In genomic region chr2:73979686-73980085, GRCh38 we compare ENCODE assay signal across 11 cellular contexts. TPM values are rescaled to one million over a fixed set of nuclear protein-coding genes. Genes with fewer than 3 reads are reported as not detected.
A peak's percentile ranks its signal among the peaks of the same experiment; 100 is the strongest.
DNase-seq lines count a peak whose midpoint lies in the region; TF ChIP-seq lines count a peak whose summit lies in the region.
"Had no signal": no experiment of that assay in that cellular context is flagged by ENCODE, and none has a peak within 500 bp of the region (broad histone marks: within the 10 kb centered on the region; RNA-seq: fewer than 3 reads in every experiment).

No MANE protein-coding gene starts in this region.

- H3K4me2 ChIP-seq in hepatocyte, result no peak overlapping the region

- peaks cover 0 to 3% (median 3%) of the 10 kb centered on the region in 3 donors for H3K27me3 Mint-ChIP-seq in CD14-positive monocyte (ENCODE audit: low read depth in 3 of 3)
- H3K27me3 Mint-ChIP-seq in HFFc6 (ENCODE audit: insufficient read depth), result peaks cover 4% of the 10 kb centered on the region; the same call in 1 of the 2 replicates
- H3K27me3 Mint-ChIP-seq in activated T-helper 1 cell treated with anti-CD3 and anti-CD28 coated beads, Interleukin-12 subunit alpha, Interleukin-12 subunit beta, Interleukin-2, Interleukin-4 antibody, amounts not matched to agents 30 ng/mL and 10 ng/mL and 1 ng/mL, durations not matched to agents 14 hours and 24 hours and 36 hours (ENCODE audit: insufficient read depth), result peaks cover 22% of the 10 kb centered on the region

- H3K27ac Mint-ChIP-seq in CD14-positive monocyte, result peak overlapping the region; percentile 75 to 93 (median 91)
- peak overlapping the region; percentile 60 for H3K27ac Mint-ChIP-seq in HFFc6
- H3K27ac Mint-ChIP-seq in activated T-helper 1 cell treated with anti-CD3 and anti-CD28 coated beads, Interleukin-12 subunit alpha, Interleukin-12 subunit beta, Interleukin-2, Interleukin-4 antibody, amounts not matched to agents 30 ng/mL and 10 ng/mL and 1 ng/mL, durations not matched to agents 14 hours and 24 hours and 36 hours, result peak overlapping the region; percentile 65

- DNase-seq in CD14-positive monocyte (ENCODE audit: low spot score), result peak; percentile 75
- DNase-seq in HFFc6, result peak; percentile 85
- no peak for DNase-seq in activated T-helper 1 cell treated with anti-CD3 and anti-CD28 coated beads, Interleukin-12 subunit alpha, Interleukin-12 subunit beta, Interleukin-2, Interleukin-4 antibody, amounts not matched to agents 30 ng/mL and 10 ng/mL and 1 ng/mL, durations not matched to agents 14 hours and 24 hours and 36 hours (ENCODE audit: low spot score)
- DNase-seq in hepatocyte (ENCODE audit: low spot score), result peak; percentile 60
- no peak for DNase-seq in inferior parietal cortex (ENCODE audit: extremely low spot score)
- no peak for DNase-seq in NCI-H510A treated with DMSO at 0.1 percent for 48 hours (lab: John Stamatoyannopoulos, UW)
- DNase-seq in epidermal melanocyte (ENCODE audit: insufficient read length, low spot score), result no peak
- DNase-seq in lower leg skin (ENCODE audit: low spot score in 2 of 2), result no peak

- H3K4me1 Mint-ChIP-seq in CD14-positive monocyte, result peaks cover 65% of the 10 kb centered on the region
- peaks cover 43% of the 10 kb centered on the region for H3K4me1 Mint-ChIP-seq in HFFc6 (ENCODE audit: low read depth)
- peaks cover 67% of the 10 kb centered on the region for H3K4me1 Mint-ChIP-seq in activated T-helper 1 cell treated with anti-CD3 and anti-CD28 coated beads, Interleukin-12 subunit alpha, Interleukin-12 subunit beta, Interleukin-2, Interleukin-4 antibody, amounts not matched to agents 30 ng/mL and 10 ng/mL and 1 ng/mL, durations not matched to agents 14 hours and 24 hours and 36 hours (ENCODE audit: low read depth)

- peaks cover 31% of the 10 kb centered on the region for H3K4me1 ChIP-seq in hepatocyte (ENCODE audit: insufficient read depth)

- H3K4me3 Mint-ChIP-seq in CD14-positive monocyte (peak overlapping the region in 1 of 2 donors; percentile 65), HFFc6 (peak overlapping the region; percentile 10; the same call in 1 of the 2 replicates)
- H3K4me3 Mint-ChIP-seq in activated T-helper 1 cell treated with anti-CD3 and anti-CD28 coated beads, Interleukin-12 subunit alpha, Interleukin-12 subunit beta, Interleukin-2, Interleukin-4 antibody, amounts not matched to agents 30 ng/mL and 10 ng/mL and 1 ng/mL, durations not matched to agents 14 hours and 24 hours and 36 hours, result peak overlapping the region; percentile 56

- H4K20me1 ChIP-seq in hepatocyte (ENCODE audit: insufficient read depth, poor library complexity, severe bottlenecking), result no peaks in the 10 kb centered on the region

- peak overlapping the region; percentile 37 for H3K27ac ChIP-seq in hepatocyte
- H3K27ac ChIP-seq: esophagus muscularis mucosa, HL-60, parathyroid adenoma had no signal

- intact Hi-C loops in CD14-positive monocyte (cut with micrococcal nuclease) (loop anchor here (5.0 to 10.0 kb wide), 4 partner anchors 32 to 155 kb away; partner anchors contain the start of genes DGUOK (in 1 of the 2) and STAMBP (in 1 of the 2)), lower leg skin (cut with DNase I; ENCODE audit: low total_unique reads) (loop anchor here (10.0 kb wide), 1 partner anchor 45 kb away; no protein-coding TSS in a partner anchor)
- intact Hi-C loops in activated T-helper 1 cell treated with anti-CD3 and anti-CD28 coated beads, Interleukin-12 subunit alpha, Interleukin-12 subunit beta, Interleukin-2, Interleukin-4 antibody, amounts not matched to agents 30 ng/mL and 10 ng/mL and 1 ng/mL, durations not matched to agents 14 hours and 24 hours and 36 hours (cut with micrococcal nuclease), result loop anchor here (1.0 to 10.0 kb wide), 5 partner anchors 17 to 475 kb away; partner anchors contain the start of genes DGUOK, INO80B and WBP1

- H3K27me3 ChIP-seq in hepatocyte, result no peaks in the 10 kb centered on the region

- TF ChIP-seq CTCF in CD14-positive monocyte (IDR thresholded peaks at IDR 0.05), result no peak
- TF ChIP-seq CTCF in HFFc6 (IDR thresholded peaks at IDR 0.05), result no peak
- no peak for TF ChIP-seq CTCF in hepatocyte (IDR thresholded peaks at IDR 0.05; ENCODE audit: poor library complexity)
- no peak for TF ChIP-seq CTCF in lower leg skin (IDR thresholded peaks at IDR 0.05)

- H3K4me3 ChIP-seq in hepatocyte (no peak overlapping the region), lower leg skin (ENCODE audit: low read depth, poor library complexity, severe bottlenecking) (no peak overlapping the region)
- H3K4me3 ChIP-seq: esophagus muscularis mucosa had no signal

- H3K36me3 ChIP-seq in hepatocyte (replicated peaks; ENCODE audit: insufficient read depth, low read depth), result no peaks in the 10 kb centered on the region
- H3K36me3 ChIP-seq: esophagus muscularis mucosa had no signal

- H3K36me3 Mint-ChIP-seq in CD14-positive monocyte (peaks cover 0 to 9% of the 10 kb centered on the region in 2 donors), HFFc6 (ENCODE audit: low read depth) (no peaks in the 10 kb centered on the region)
- peaks cover 1% of the 10 kb centered on the region for H3K36me3 Mint-ChIP-seq in activated T-helper 1 cell treated with anti-CD3 and anti-CD28 coated beads, Interleukin-12 subunit alpha, Interleukin-12 subunit beta, Interleukin-2, Interleukin-4 antibody, amounts not matched to agents 30 ng/mL and 10 ng/mL and 1 ng/mL, durations not matched to agents 14 hours and 24 hours and 36 hours (ENCODE audit: low read depth)

- H2AFZ ChIP-seq in hepatocyte, result no peak overlapping the region
- H2AFZ ChIP-seq: parathyroid adenoma had no signal

- H3K9me3 ChIP-seq in hepatocyte (ENCODE audit: low read depth), result no peaks in the 10 kb centered on the region
- H3K9me3 ChIP-seq: esophagus muscularis mucosa had no signal

- H3K79me2 ChIP-seq in hepatocyte, result peaks cover 4% of the 10 kb centered on the region
- H3K79me2 ChIP-seq: parathyroid adenoma had no signal

- H3K9me2 ChIP-seq in hepatocyte (replicated peaks; ENCODE audit: insufficient read depth), result no peaks in the 10 kb centered on the region

- no peak for TF ChIP-seq POLR2A in lower leg skin (IDR thresholded peaks at IDR 0.05)

- peaks cover 0 to 3% (median 0%) of the 10 kb centered on the region in 7 donors for H3K9me3 Mint-ChIP-seq in CD14-positive monocyte
- H3K9me3 Mint-ChIP-seq in HFFc6, result no peaks in the 10 kb centered on the region
- H3K9me3 Mint-ChIP-seq in activated T-helper 1 cell treated with anti-CD3 and anti-CD28 coated beads, Interleukin-12 subunit alpha, Interleukin-12 subunit beta, Interleukin-2, Interleukin-4 antibody, amounts not matched to agents 30 ng/mL and 10 ng/mL and 1 ng/mL, durations not matched to agents 14 hours and 24 hours and 36 hours, result no peaks in the 10 kb centered on the region

- WGBS in hepatocyte (ENCODE audit: low lambda C conversion rate, missing lambda C conversion rate), result 18% methylated on average over 3 of the region's 3 CpGs
- WGBS in lower leg skin, 2 donors, result 15 to 18% methylated on average over 3 of the region's 3 CpGs

RNA-seq across cellular contexts. Expression of gene TET3, which starts 5.0 kb away (rescaled TPM):
- polyA plus RNA-seq in CD14-positive monocyte (1 to 10 TPM in 1 of 2 donors, under 1 TPM in 1; 0.79 to 1.4 TPM), hepatocyte (3.6 TPM in 2 replicates)
- 1 to 10 TPM; 3.2 to 3.7 (median 3.4) TPM for total RNA-seq in HFFc6 (2021; fragmentation: NEBNext Ultra II Directional; extraction: Animal tissue kit (Norgen Biotek cat#: 25700))
- 19.2 and 20.5 TPM in 2 replicates for total RNA-seq in activated T-helper 1 cell treated with anti-CD3 and anti-CD28 coated beads, Interleukin-12 subunit alpha, Interleukin-12 subunit beta, Interleukin-2, Interleukin-4 antibody, amounts not matched to agents 30 ng/mL and 10 ng/mL and 1 ng/mL, durations not matched to agents 14 hours and 24 hours and 36 hours
- total RNA-seq in hepatocyte (11.5 and 14.5 TPM in 2 replicates), lower leg skin (10 to 100 TPM; 52.8 to 54.8 (median 54.1) TPM)

RNA-seq across cellular contexts. Expression of gene DGUOK, which starts 53.0 kb away (rescaled TPM):
- 100 to 1,000 TPM; 123 to 129 TPM for polyA plus RNA-seq in CD14-positive monocyte
- total RNA-seq in HFFc6 (2021; fragmentation: NEBNext Ultra II Directional; extraction: Animal tissue kit (Norgen Biotek cat#: 25700)), result 10 to 100 TPM; 63.2 to 73.3 (median 69.3) TPM
- total RNA-seq in activated T-helper 1 cell treated with anti-CD3 and anti-CD28 coated beads, Interleukin-12 subunit alpha, Interleukin-12 subunit beta, Interleukin-2, Interleukin-4 antibody, amounts not matched to agents 30 ng/mL and 10 ng/mL and 1 ng/mL, durations not matched to agents 14 hours and 24 hours and 36 hours, result 92.8 and 98.0 TPM in 2 replicates
- total RNA-seq in hepatocyte, result 68.0 and 75.8 TPM in 2 replicates
- polyA plus RNA-seq in hepatocyte, result 111 and 116 TPM in 2 replicates
- total RNA-seq in lower leg skin, result 10 to 100 TPM; 34.4 to 73.2 (median 48.0) TPM

Comparison
In these comparisons a context has a peak if more than half of its experiments do, and no peak if none do; other contexts are left out.
1. DNase-seq: peak in CD14-positive monocyte (single experiment), HFFc6 (single experiment) and hepatocyte (single experiment); none in activated T-helper 1 cell treated with anti-CD3 and anti-CD28 coated beads, Interleukin-12 subunit alpha, Interleukin-12 subunit beta, Interleukin-2, Interleukin-4 antibody, amounts not matched to agents 30 ng/mL and 10 ng/mL and 1 ng/mL, durations not matched to agents 14 hours and 24 hours and 36 hours (single experiment), inferior parietal cortex (single experiment), NCI-H510A treated with DMSO at 0.1 percent for 48 hours (single experiment), epidermal melanocyte (single experiment) and lower leg skin (0 of 2).
2. Peak in every context shown above with its lines, with median percentiles within 50 percentile points of each other: H3K27ac Mint-ChIP-seq.